ENCODE assay signal across 7 cellular contexts in the genomic region with DNA sequence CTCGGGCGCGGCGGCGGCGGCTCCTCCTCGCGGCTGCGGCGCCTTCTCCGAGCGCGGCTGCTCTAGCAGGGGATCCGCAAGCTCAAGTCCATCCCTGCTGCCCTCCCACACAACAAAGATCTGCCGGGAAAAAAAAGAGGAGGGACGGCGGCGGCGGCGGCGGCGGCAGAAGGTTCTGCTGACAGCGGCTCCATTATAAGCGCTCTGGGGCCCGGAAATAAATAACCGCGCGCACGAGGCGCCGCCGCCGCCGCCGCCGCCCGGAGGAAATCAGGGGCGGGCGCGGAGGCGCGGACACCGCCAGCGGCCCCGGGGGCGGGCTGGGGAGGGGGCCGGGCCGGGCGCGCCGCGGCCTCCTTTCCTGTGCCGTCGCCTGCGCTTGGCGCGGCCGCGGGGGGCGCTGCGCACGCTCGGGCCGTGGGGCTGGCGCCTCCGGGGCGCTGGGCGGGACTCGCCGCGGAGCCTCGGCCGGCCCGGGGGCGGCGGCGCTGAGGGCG. TPM values are rescaled to one million over a fixed set of nuclear protein-coding genes. Genes with fewer than 3 reads are reported as not detected.
DNase-seq lines count a peak whose midpoint lies in the region; ATAC-seq and TF ChIP-seq lines count a peak whose summit lies in the region.

A gene (minus strand): TSS at position 206 of the 497 bp plus-strand sequence. CDS start 331 bp downstream, outside the sequence.

- no peak for TF ChIP-seq EP300 in sigmoid colon (IDR thresholded peaks at IDR 0.05)

- in situ Hi-C loops in astrocyte of the spinal cord (cut with HindIII; ENCODE audit: low sequenced_read_pairs): no loop called here

- H3K36me3 ChIP-seq in sigmoid colon: no peaks in the 10 kb centered on the region

- DNase-seq in NCI-H1105 treated with DMSO at 0.1 percent for 48 hours (lab: John Stamatoyannopoulos, UW) (peak; percentile 76), astrocyte of the spinal cord (ENCODE audit: low read depth, low spot score) (peak; percentile 83), hypothalamus (lab: John Stamatoyannopoulos, UW) (peak in 50 of 51 donors; percentile 7 to 89 (median 68)), sigmoid colon (peak; percentile 88)
- peak; percentile 85 for DNase-seq in T-helper 2 cell treated with Interferon-gamma antibody and Interleukin-4, amounts not matched to agents 5 μg/mL and 100 μg/mL, for 36 hours (ENCODE audit: low spot score)

- peak within 1 kb of the TSS; percentile 93 for H3K27ac Mint-ChIP-seq in T-helper 2 cell treated with Interferon-gamma antibody and Interleukin-4, amounts not matched to agents 5 μg/mL and 100 μg/mL, for 36 hours

- H3K4me3 Mint-ChIP-seq in T-helper 2 cell treated with Interferon-gamma antibody and Interleukin-4, amounts not matched to agents 5 μg/mL and 100 μg/mL, for 36 hours: peak within 1 kb of the TSS; percentile 95

- TF ChIP-seq CTCF in astrocyte of the spinal cord (IDR thresholded peaks at IDR 0.05; ENCODE audit: low read depth, low read length) (peak; percentile 23), sigmoid colon (IDR thresholded peaks at IDR 0.05) (no peak)

- intact Hi-C loops in sigmoid colon (cut with DNase I): loop anchor here (2.0 to 5.0 kb wide), 3 partner anchors 141 to 1596 kb away; a partner anchor contains a TSS

- no peaks in the 10 kb centered on the region for H3K27me3 ChIP-seq in sigmoid colon

- no peaks in the 10 kb centered on the region for H3K9me3 Mint-ChIP-seq in T-helper 2 cell treated with Interferon-gamma antibody and Interleukin-4, amounts not matched to agents 5 μg/mL and 100 μg/mL, for 36 hours

- peak; percentile 51 for ATAC-seq in GM18499 (IDR thresholded peaks at IDR 0.05; ENCODE audit: insufficient read depth, unreplicated experiment)
- ATAC-seq in HG02759 (IDR thresholded peaks at IDR 0.05; ENCODE audit: unreplicated experiment): peak; percentile 88

- peaks cover 0 to 38% (median 7%) of the 10 kb centered on the region in 4 donors for H3K4me1 ChIP-seq in sigmoid colon

- H3K9me3 ChIP-seq in sigmoid colon: no peaks in the 10 kb centered on the region

- peak within 1 kb of the TSS; percentile 94 to 95 (median 94) for H3K27ac ChIP-seq in sigmoid colon

- peaks cover 5% of the 10 kb centered on the region for H3K36me3 Mint-ChIP-seq in T-helper 2 cell treated with Interferon-gamma antibody and Interleukin-4, amounts not matched to agents 5 μg/mL and 100 μg/mL, for 36 hours (ENCODE audit: low read depth)

- WGBS in sigmoid colon, 2 donors: 0 to 1% methylated on average over 78 of the region's 78 CpGs

- peak within 1 kb of the TSS; percentile 81 for H3K4me3 ChIP-seq in astrocyte of the spinal cord (ENCODE audit: low read depth, low read length)
- peak within 1 kb of the TSS; percentile 55 to 91 (median 82) for H3K4me3 ChIP-seq in sigmoid colon

- no peak for TF ChIP-seq POLR2A in sigmoid colon (IDR thresholded peaks at IDR 0.05)

- H3K27me3 Mint-ChIP-seq in T-helper 2 cell treated with Interferon-gamma antibody and Interleukin-4, amounts not matched to agents 5 μg/mL and 100 μg/mL, for 36 hours (ENCODE audit: low read depth): peaks cover 14% of the 10 kb centered on the region

- H3K4me1 Mint-ChIP-seq in T-helper 2 cell treated with Interferon-gamma antibody and Interleukin-4, amounts not matched to agents 5 μg/mL and 100 μg/mL, for 36 hours (ENCODE audit: low read depth): peaks cover 26% of the 10 kb centered on the region

RNA-seq across cellular contexts. Expression of the gene that starts here (rescaled TPM):
- total RNA-seq in sigmoid colon: 10 to 100 TPM; 16.4 to 28.2 (median 21.5) TPM
- polyA plus RNA-seq in sigmoid colon: 10 to 100 TPM; 18.0 to 49.9 (median 34.4) TPM

Comparison
In these comparisons a context has a peak if more than half of its experiments do, and no peak if none do; other contexts are left out.
1. Peak in every context shown above with its lines: DNase-seq, ATAC-seq, H3K4me3 ChIP-seq and H3K27ac ChIP-seq.